ENCODE assay signal across 11 cellular contexts in genomic region chr2:173982918-173983317, GRCh38. TPM values are rescaled to one million over a fixed set of nuclear protein-coding genes. Genes with fewer than 3 reads are reported as not detected.
DNase-seq lines count a peak whose midpoint lies in the region; ATAC-seq, FAIRE-seq and TF ChIP-seq lines count a peak whose summit lies in the region.
"Had no signal": no experiment of that assay in that cellular context is flagged by ENCODE, and none has a peak within 500 bp of the region (broad histone marks: within the 10 kb centered on the region; RNA-seq: fewer than 3 reads in every experiment).

No MANE protein-coding gene starts in this region.

- no peaks in the 10 kb centered on the region for H4K20me1 ChIP-seq in astrocyte (ENCODE audit: insufficient read depth, low read length)

- FAIRE-seq in astrocyte (lab: Jason Lieb, UNC): no peak
- no peak for FAIRE-seq in GM19239 (lab: Jason Lieb, UNC)

- peak overlapping the region; percentile 29 for H2AFZ ChIP-seq in astrocyte (ENCODE audit: low read depth, low read length)

- H3K27me3 ChIP-seq in astrocyte (ENCODE audit: insufficient read depth, low read length) (no peaks in the 10 kb centered on the region), right cardiac atrium (ENCODE audit: control insufficient read depth, insufficient read depth) (no peaks in the 10 kb centered on the region), thyroid gland (no peaks in the 10 kb centered on the region)

- peaks cover 9% of the 10 kb centered on the region for H3K4me1 Mint-ChIP-seq in astrocyte (ENCODE audit: low read depth, unreplicated experiment)

- ATAC-seq in right cardiac atrium (peak; percentile 67 to 74), GM21737 (IDR thresholded peaks at IDR 0.05; ENCODE audit: unreplicated experiment) (no peak)
- ATAC-seq: left colon, T-cell had no signal

- H3K9me3 ChIP-seq in astrocyte (ENCODE audit: insufficient read depth, low read depth, low read length) (no peaks in the 10 kb centered on the region), right cardiac atrium (ENCODE audit: control insufficient read depth, low read length) (no peaks in the 10 kb centered on the region), thyroid gland (no peaks in the 10 kb centered on the region)

- peaks cover 12% of the 10 kb centered on the region for H3K4me1 ChIP-seq in astrocyte (ENCODE audit: insufficient read depth, low read length)
- H3K4me1 ChIP-seq in right cardiac atrium (ENCODE audit: control insufficient read depth, insufficient read depth, low read length): peaks cover 9% of the 10 kb centered on the region
- H3K4me1 ChIP-seq in thyroid gland: peaks cover 7 to 21% of the 10 kb centered on the region in 2 donors

- no peak for TF ChIP-seq CTCF in astrocyte (IDR thresholded peaks at IDR 0.05; ENCODE audit: insufficient read depth, low read depth, low read length)
- no peak for TF ChIP-seq CTCF in thyroid gland (IDR thresholded peaks at IDR 0.05)

- no peak overlapping the region for H3K4me3 Mint-ChIP-seq in astrocyte (ENCODE audit: unreplicated experiment)
- H3K4me3 Mint-ChIP-seq: activated naive CD4-positive, alpha-beta T cell treated with anti-CD3 and anti-CD28 coated beads, Interleukin-2, amount 10 ng/mL, durations not matched to agents 7 days and 5 days; T-cell had no signal

- no peaks in the 10 kb centered on the region for H3K36me3 ChIP-seq in astrocyte (ENCODE audit: insufficient read depth, low read length)
- H3K36me3 ChIP-seq in thyroid gland: no peaks in the 10 kb centered on the region

- peak; percentile 86 for DNase-seq in NCI-H1105 treated with DMSO at 0.1 percent for 48 hours (lab: John Stamatoyannopoulos, UW)
- no peak for DNase-seq in astrocyte (ENCODE audit: low read depth)
- peak; percentile 44 to 80 (median 79) for DNase-seq in right cardiac atrium
- DNase-seq in thyroid gland: peak; percentile 49 to 67
- no peak for DNase-seq in GM19239 (ENCODE audit: insufficient read length, low spot score)
- no peak for DNase-seq in DMS53 treated with DMSO at 0.1 percent for 48 hours (lab: John Stamatoyannopoulos, UW; ENCODE audit: unreplicated experiment)
- DNase-seq in activated CD4-positive, alpha-beta T cell treated with anti-CD3 and anti-CD28 coated beads for 4 hours: no peak
- DNase-seq: activated naive CD4-positive, alpha-beta T cell treated with anti-CD3 and anti-CD28 coated beads, Interleukin-2, amount 10 ng/mL, durations not matched to agents 7 days and 5 days; left colon; T-cell had no signal

- H3K9ac ChIP-seq in astrocyte (ENCODE audit: low read length): no peak overlapping the region

- H3K27ac ChIP-seq in astrocyte (ENCODE audit: low read depth, low read length) (no peak overlapping the region), right cardiac atrium (ENCODE audit: low read length) (no peak overlapping the region), thyroid gland (no peak overlapping the region)

- H3K27ac Mint-ChIP-seq in astrocyte (ENCODE audit: unreplicated experiment): no peak overlapping the region
- H3K27ac Mint-ChIP-seq: activated naive CD4-positive, alpha-beta T cell treated with anti-CD3 and anti-CD28 coated beads, Interleukin-2, amount 10 ng/mL, durations not matched to agents 7 days and 5 days; T-cell had no signal

- H3K27me3 Mint-ChIP-seq in astrocyte (ENCODE audit: low read depth, unreplicated experiment): no peaks in the 10 kb centered on the region
- H3K27me3 Mint-ChIP-seq: activated naive CD4-positive, alpha-beta T cell treated with anti-CD3 and anti-CD28 coated beads, Interleukin-2, amount 10 ng/mL, durations not matched to agents 7 days and 5 days had no signal

- peak overlapping the region; percentile 24 for H3K4me2 ChIP-seq in astrocyte (ENCODE audit: low read length)

- H3K36me3 Mint-ChIP-seq in astrocyte (ENCODE audit: low read depth, unreplicated experiment): no peaks in the 10 kb centered on the region
- H3K36me3 Mint-ChIP-seq: activated naive CD4-positive, alpha-beta T cell treated with anti-CD3 and anti-CD28 coated beads, Interleukin-2, amount 10 ng/mL, durations not matched to agents 7 days and 5 days; T-cell had no signal

- WGBS in right cardiac atrium: 13% methylated on average over 3 of the region's 3 CpGs
- WGBS in thyroid gland, 2 donors: 13 to 20% methylated on average over 3 of the region's 3 CpGs

- no peak for TF ChIP-seq POLR2A in thyroid gland (IDR thresholded peaks at IDR 0.05)

- no peaks in the 10 kb centered on the region for H3K79me2 ChIP-seq in astrocyte (ENCODE audit: insufficient read depth, low read length)

- intact Hi-C loops in right cardiac atrium (cut with DNase I): loop anchor here in 1 of 4 donors (10.0 kb wide), 1 partner anchor 52 kb away; no protein-coding TSS in a partner anchor
- intact Hi-C loops in thyroid gland (cut with DNase I): no loop called here

- H3K9me3 Mint-ChIP-seq in astrocyte (ENCODE audit: unreplicated experiment): no peaks in the 10 kb centered on the region
- H3K9me3 Mint-ChIP-seq: activated naive CD4-positive, alpha-beta T cell treated with anti-CD3 and anti-CD28 coated beads, Interleukin-2, amount 10 ng/mL, durations not matched to agents 7 days and 5 days; T-cell had no signal

- H3K4me3 ChIP-seq in astrocyte (ENCODE audit: insufficient read depth, low read depth, low read length) (no peak overlapping the region), right cardiac atrium (ENCODE audit: low read length) (no peak overlapping the region), thyroid gland (replicated peaks in 1 of 3) (no peak overlapping the region)

RNA-seq across cellular contexts. Expression of gene SP3, which starts 17.7 kb away (rescaled TPM):
- total RNA-seq in astrocyte: 58.8 and 59.6 TPM in 2 replicates
- total RNA-seq in right cardiac atrium: 10 to 100 TPM; 44.8 to 52.2 (median 49.0) TPM
- polyA plus RNA-seq in right cardiac atrium: 14.9 TPM
- 100 to 1,000 TPM; 152 to 237 (median 186) TPM for total RNA-seq in thyroid gland

Comparison
In these comparisons a context has a peak if more than half of its experiments do, and no peak if none do; other contexts are left out.
1. DNase-seq: peak in NCI-H1105 treated with DMSO at 0.1 percent for 48 hours (single experiment), right cardiac atrium (3 of 3) and thyroid gland (2 of 2); none in astrocyte (single experiment), GM19239 (single experiment), DMS53 treated with DMSO at 0.1 percent for 48 hours (single experiment) and activated CD4-positive, alpha-beta T cell treated with anti-CD3 and anti-CD28 coated beads for 4 hours (0 of 2).